In the genomic region with DNA sequence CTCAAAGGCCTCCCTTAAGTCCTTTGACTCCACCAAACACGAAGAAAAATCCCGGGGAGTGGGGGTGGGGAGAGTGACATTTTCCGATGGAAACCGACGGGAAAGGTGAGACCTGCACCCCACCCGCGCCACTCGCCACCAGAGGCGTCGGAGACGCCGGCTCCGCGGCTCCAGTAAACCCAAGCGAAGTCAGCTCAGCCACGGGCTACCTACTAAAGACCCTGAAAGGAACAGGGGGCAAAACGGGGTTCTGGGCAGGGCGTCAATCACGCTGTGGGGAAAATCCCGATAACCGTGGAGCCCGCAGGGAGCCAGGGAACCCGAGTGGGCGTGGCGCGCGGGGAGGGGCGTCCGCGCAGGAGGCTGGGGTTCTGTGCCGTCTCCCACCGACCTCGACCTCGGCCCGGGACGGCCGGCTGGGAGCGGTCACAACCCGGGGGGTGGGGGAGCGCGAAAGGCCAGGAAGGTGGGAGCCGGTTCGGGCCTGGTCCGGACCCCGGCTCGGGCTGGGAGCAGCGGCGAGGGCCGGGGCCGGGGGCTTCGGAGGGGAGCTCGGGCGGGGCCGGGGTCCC, we compare ENCODE assay signal across 1 cellular context.
TF ChIP-seq lines count a peak whose summit lies in the region.

No MANE protein-coding gene starts in this region.

TF ChIP-seq in HepG2, 621 proteins besides CTCF, POLR2A, EP300 and RAD21 (continued from another document):
- TF ChIP-seq, protein P1, sequence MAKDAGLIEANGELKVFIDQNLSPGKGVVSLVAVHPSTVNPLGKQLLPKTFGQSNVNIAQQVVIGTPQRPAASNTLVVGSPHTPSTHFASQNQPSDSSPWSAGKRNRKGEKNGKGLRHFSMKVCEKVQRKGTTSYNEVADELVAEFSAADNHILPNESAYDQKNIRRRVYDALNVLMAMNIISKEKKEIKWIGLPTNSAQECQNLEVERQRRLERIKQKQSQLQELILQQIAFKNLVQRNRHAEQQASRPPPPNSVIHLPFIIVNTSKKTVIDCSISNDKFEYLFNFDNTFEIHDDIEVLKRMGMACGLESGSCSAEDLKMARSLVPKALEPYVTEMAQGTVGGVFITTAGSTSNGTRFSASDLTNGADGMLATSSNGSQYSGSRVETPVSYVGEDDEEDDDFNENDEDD (CRISPR knock-in tag; IDR thresholded peaks at IDR 0.05; ENCODE audit: borderline replicate concordance): no peak
- TF ChIP-seq ZNF790 (CRISPR knock-in tag; IDR thresholded peaks at IDR 0.05; ENCODE audit: borderline replicate concordance) (peak; percentile 95), POLR2AphosphoS5 (IDR thresholded peaks at IDR 0.05; ENCODE audit: low read depth, low read length) (no peak), RBFOX2 (IDR thresholded peaks at IDR 0.05; ENCODE audit: low read depth, low read length) (peak; percentile 51; the same call in 1 of the 2 replicates), ZNF18 (CRISPR knock-in tag; IDR thresholded peaks at IDR 0.05; ENCODE audit: insufficient replicate concordance) (no peak), ZBTB44 (CRISPR knock-in tag; IDR thresholded peaks at IDR 0.05) (no peak)
